ENCODE assay signal across 1 cellular context in the genomic region with DNA sequence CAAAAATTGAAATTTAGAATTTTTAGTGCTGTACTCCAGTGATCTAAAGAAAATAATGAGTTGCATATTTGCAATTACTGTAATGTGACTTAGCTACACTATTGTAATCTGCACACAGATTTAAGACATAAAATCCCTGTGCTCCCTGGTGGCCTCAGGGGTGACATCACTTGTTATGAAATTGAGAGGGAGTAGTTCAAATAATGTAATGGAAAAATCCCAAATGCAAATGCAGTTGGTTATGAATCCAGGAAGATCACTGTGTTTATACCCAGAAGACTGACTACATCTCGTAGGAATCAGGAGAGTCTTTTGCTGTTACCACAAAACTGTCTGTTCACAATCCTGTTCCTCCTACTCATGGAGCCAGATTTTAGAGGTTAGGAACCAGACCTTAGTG.
TF ChIP-seq lines count a peak whose summit lies in the region.

No MANE protein-coding gene starts in this region.

TF ChIP-seq in H1, 55 proteins besides CTCF, POLR2A, EP300 and RAD21:
- TF ChIP-seq TBP (IDR thresholded peaks at IDR 0.05; ENCODE audit: low read depth, low read length), result no peak
- TF ChIP-seq TAF1 (IDR thresholded peaks at IDR 0.05; ENCODE audit: low read depth, low read length), result no peak
- no peak for TF ChIP-seq POLR2AphosphoS5 (IDR thresholded peaks at IDR 0.05; ENCODE audit: low read depth, low read length)
